Comparison of ENCODE assay signal across 12 cellular contexts in the genomic region with DNA sequence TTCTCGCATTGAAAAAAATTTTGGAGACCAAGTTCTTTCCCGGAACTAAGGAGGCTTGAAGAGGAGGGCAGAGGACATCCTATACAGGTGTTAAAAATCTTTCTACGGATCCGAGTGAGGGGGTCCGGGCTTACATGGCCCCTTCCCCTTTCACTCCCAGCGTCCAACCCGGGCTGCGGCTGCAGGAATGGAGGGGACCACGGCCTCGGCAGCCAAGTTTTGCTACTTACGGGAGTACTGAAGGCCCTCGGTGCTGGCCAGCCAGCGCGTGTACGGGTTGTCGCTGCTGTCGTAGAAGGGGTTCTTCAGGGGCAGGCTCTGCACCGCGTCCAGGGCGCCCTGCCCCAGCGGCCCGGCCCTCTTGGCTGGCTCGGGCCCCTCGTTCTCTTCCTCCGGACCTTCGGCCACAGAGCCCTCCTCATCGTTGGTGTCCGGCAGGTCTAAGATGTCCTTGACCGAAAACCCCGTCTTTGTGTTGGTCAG. TPM values are rescaled to one million over a fixed set of nuclear protein-coding genes. Genes with fewer than 3 reads are reported as not detected.
A peak's percentile ranks its signal among the peaks of the same experiment; 100 is the strongest.
DNase-seq lines count a peak whose midpoint lies in the region; ATAC-seq and TF ChIP-seq lines count a peak whose summit lies in the region.
"Had no signal": no experiment of that assay in that cellular context is flagged by ENCODE, and none has a peak within 500 bp of the region (broad histone marks: within the 10 kb centered on the region; RNA-seq: fewer than 3 reads in every experiment).

No MANE protein-coding gene starts in this region.

- H2BK120ac ChIP-seq in mesendoderm (ENCODE audit: low read depth, low read length): no peak overlapping the region

- TF ChIP-seq CTCF in heart right ventricle (IDR thresholded peaks at IDR 0.05) (no peak), tibial artery (IDR thresholded peaks at IDR 0.05) (no peak), chondrocyte (IDR thresholded peaks at IDR 0.05) (no peak)

- no peak overlapping the region for H3K4ac ChIP-seq in mesendoderm (ENCODE audit: low read depth, low read length)

- H2BK15ac ChIP-seq in mesendoderm (replicated peaks; ENCODE audit: low read depth): no peak overlapping the region

- peak overlapping the region; percentile 42 for H3K4me2 ChIP-seq in mesendoderm (ENCODE audit: low read length)

- H2BK5ac ChIP-seq in mesendoderm (ENCODE audit: low read length): no peak overlapping the region

- no peak overlapping the region for H3K23ac ChIP-seq in mesendoderm (ENCODE audit: low read length)

- no peak for ATAC-seq in heart right ventricle
- ATAC-seq in Right ventricle myocardium inferior: no peak
- no peak for ATAC-seq in GM19328 (IDR thresholded peaks at IDR 0.05; ENCODE audit: unreplicated experiment)
- ATAC-seq in GM21360 (IDR thresholded peaks at IDR 0.05; ENCODE audit: unreplicated experiment): no peak
- ATAC-seq: left lung had no signal

- intact Hi-C loops in heart right ventricle (cut with DNase I): loop anchor here in 1 of 10 donors (10.0 kb wide), 1 partner anchor 62 kb away; no protein-coding TSS in a partner anchor
- intact Hi-C loops in Right ventricle myocardium inferior (cut with DNase I): no loop called here
- intact Hi-C loops in activated T-helper 1 cell treated with anti-CD3 and anti-CD28 coated beads, Interleukin-12 subunit alpha, Interleukin-12 subunit beta, Interleukin-2, Interleukin-4 antibody, amounts not matched to agents 30 ng/mL and 10 ng/mL and 1 ng/mL, durations not matched to agents 14 hours and 24 hours and 36 hours (cut with micrococcal nuclease): loop anchor here (2.0 to 5.0 kb wide), 2 partner anchors 190 to 1069 kb away; a partner anchor contains a TSS
- intact Hi-C loops in tibial artery (cut with DNase I; ENCODE audit: low total_unique reads): no loop called here

- H4K8ac ChIP-seq in mesendoderm (ENCODE audit: low read depth, low read length): no peak overlapping the region

- 1 to 3% methylated on average over 30 of the region's 30 CpGs for WGBS in heart right ventricle, 2 donors
- no CpG with 5 or more reads among the region's 30 CpGs for WGBS in mesendoderm (ENCODE audit: extremely low coverage, insufficient coverage, low lambda C conversion rate)

- H3K27ac Mint-ChIP-seq in activated T-helper 1 cell treated with anti-CD3 and anti-CD28 coated beads, Interleukin-12 subunit alpha, Interleukin-12 subunit beta, Interleukin-2, Interleukin-4 antibody, amounts not matched to agents 30 ng/mL and 10 ng/mL and 1 ng/mL, durations not matched to agents 14 hours and 24 hours and 36 hours: peak overlapping the region; percentile 61
- no peak overlapping the region for H3K27ac Mint-ChIP-seq in chondrocyte (ENCODE audit: unreplicated experiment)

- H3K36me3 ChIP-seq in heart right ventricle: no peaks in the 10 kb centered on the region
- no peaks in the 10 kb centered on the region for H3K36me3 ChIP-seq in mesendoderm (ENCODE audit: control insufficient read depth, insufficient read depth, low read length)
- no peaks in the 10 kb centered on the region for H3K36me3 ChIP-seq in tibial artery
- H3K36me3 ChIP-seq: left lung had no signal

- no peak overlapping the region for H3K4me3 Mint-ChIP-seq in activated T-helper 1 cell treated with anti-CD3 and anti-CD28 coated beads, Interleukin-12 subunit alpha, Interleukin-12 subunit beta, Interleukin-2, Interleukin-4 antibody, amounts not matched to agents 30 ng/mL and 10 ng/mL and 1 ng/mL, durations not matched to agents 14 hours and 24 hours and 36 hours
- H3K4me3 Mint-ChIP-seq in chondrocyte (ENCODE audit: unreplicated experiment): no peak overlapping the region

- H3K36me3 Mint-ChIP-seq in activated T-helper 1 cell treated with anti-CD3 and anti-CD28 coated beads, Interleukin-12 subunit alpha, Interleukin-12 subunit beta, Interleukin-2, Interleukin-4 antibody, amounts not matched to agents 30 ng/mL and 10 ng/mL and 1 ng/mL, durations not matched to agents 14 hours and 24 hours and 36 hours (ENCODE audit: low read depth): peaks cover 7% of the 10 kb centered on the region
- H3K36me3 Mint-ChIP-seq in chondrocyte (ENCODE audit: low read depth): peaks cover 6% of the 10 kb centered on the region

- no peak overlapping the region for H3K18ac ChIP-seq in mesendoderm (ENCODE audit: low read length)

- no peak overlapping the region for H3K56ac ChIP-seq in mesendoderm (ENCODE audit: low read length)

- H3K9me3 ChIP-seq in heart right ventricle (no peaks in the 10 kb centered on the region), tibial artery (no peaks in the 10 kb centered on the region)
- H3K9me3 ChIP-seq: Caco-2, left lung had no signal

- H3K9ac ChIP-seq in mesendoderm (ENCODE audit: low read length): peak overlapping the region; percentile 3

- peaks cover 8% of the 10 kb centered on the region for H3K4me1 Mint-ChIP-seq in activated T-helper 1 cell treated with anti-CD3 and anti-CD28 coated beads, Interleukin-12 subunit alpha, Interleukin-12 subunit beta, Interleukin-2, Interleukin-4 antibody, amounts not matched to agents 30 ng/mL and 10 ng/mL and 1 ng/mL, durations not matched to agents 14 hours and 24 hours and 36 hours (ENCODE audit: low read depth)
- H3K4me1 Mint-ChIP-seq in chondrocyte (ENCODE audit: low read depth): peaks cover 47% of the 10 kb centered on the region

- H3K9me3 Mint-ChIP-seq in activated T-helper 1 cell treated with anti-CD3 and anti-CD28 coated beads, Interleukin-12 subunit alpha, Interleukin-12 subunit beta, Interleukin-2, Interleukin-4 antibody, amounts not matched to agents 30 ng/mL and 10 ng/mL and 1 ng/mL, durations not matched to agents 14 hours and 24 hours and 36 hours: no peaks in the 10 kb centered on the region
- no peaks in the 10 kb centered on the region for H3K9me3 Mint-ChIP-seq in chondrocyte (ENCODE audit: low read depth)

- DNase-seq in heart right ventricle (no peak), Right ventricle myocardium inferior (ENCODE audit: missing footprints) (no peak), mesendoderm (peak; percentile 57), tibial artery (no peak), chondrocyte (ENCODE audit: low spot score) (no peak)
- no peak for DNase-seq in activated T-helper 1 cell treated with anti-CD3 and anti-CD28 coated beads, Interleukin-12 subunit alpha, Interleukin-12 subunit beta, Interleukin-2, Interleukin-4 antibody, amounts not matched to agents 30 ng/mL and 10 ng/mL and 1 ng/mL, durations not matched to agents 14 hours and 24 hours and 36 hours (ENCODE audit: low spot score)
- DNase-seq: activated effector memory CD4-positive, alpha-beta T cell treated with Interleukin-2 at 50 U/mL for 16 hours; Caco-2; NCI-H2227 treated with DMSO at 0.1 percent for 48 hours had no signal

- H3K79me1 ChIP-seq in mesendoderm (ENCODE audit: low read length): no peaks in the 10 kb centered on the region

- peaks cover 16 to 86% (median 56%) of the 10 kb centered on the region in 9 donors for H3K4me1 ChIP-seq in heart right ventricle
- no peaks in the 10 kb centered on the region for H3K4me1 ChIP-seq in mesendoderm (ENCODE audit: control insufficient read depth, low read depth, low read length)
- H3K4me1 ChIP-seq in tibial artery: peaks cover 0 to 81% (median 66%) of the 10 kb centered on the region in 4 donors
- H3K4me1 ChIP-seq: Caco-2 had no signal

- H3K27me3 ChIP-seq in heart right ventricle (peaks cover 49 to 100% (median 100%) of the 10 kb centered on the region in 7 donors), mesendoderm (ENCODE audit: insufficient read depth, low read length, poor library complexity) (peaks cover 74% of the 10 kb centered on the region), tibial artery (peaks cover 0 to 100% of the 10 kb centered on the region in 2 donors)

- H4K5ac ChIP-seq in mesendoderm (ENCODE audit: low read length): no peak overlapping the region

- H3K27ac ChIP-seq in heart right ventricle (no peak overlapping the region), mesendoderm (ENCODE audit: low read depth, low read length) (no peak overlapping the region), tibial artery (no peak overlapping the region)
- H3K27ac ChIP-seq: left lung had no signal

- no peak overlapping the region for H2AK5ac ChIP-seq in mesendoderm (ENCODE audit: low read length)

- H3K4me3 ChIP-seq in heart right ventricle (peak overlapping the region in 8 of 10 donors; percentile 7 to 44 (median 30)), mesendoderm (ENCODE audit: low read length) (no peak overlapping the region), tibial artery (peak overlapping the region; percentile 22 to 43)
- H3K4me3 ChIP-seq: left lung had no signal

- peaks cover 69% of the 10 kb centered on the region for H3K27me3 Mint-ChIP-seq in activated T-helper 1 cell treated with anti-CD3 and anti-CD28 coated beads, Interleukin-12 subunit alpha, Interleukin-12 subunit beta, Interleukin-2, Interleukin-4 antibody, amounts not matched to agents 30 ng/mL and 10 ng/mL and 1 ng/mL, durations not matched to agents 14 hours and 24 hours and 36 hours (ENCODE audit: insufficient read depth)
- peaks cover 73% of the 10 kb centered on the region for H3K27me3 Mint-ChIP-seq in chondrocyte (ENCODE audit: low read depth)

- no peaks in the 10 kb centered on the region for H3K79me2 ChIP-seq in mesendoderm (ENCODE audit: control insufficient read depth, insufficient read depth, low read length)

RNA-seq across cellular contexts. Expression of a gene that starts 0.6 kb away (rescaled TPM):
- total RNA-seq in heart right ventricle: not detected
- not detected for polyA plus RNA-seq in heart right ventricle
- not detected for total RNA-seq in Right ventricle myocardium inferior
- not detected in 2 replicates for total RNA-seq in activated T-helper 1 cell treated with anti-CD3 and anti-CD28 coated beads, Interleukin-12 subunit alpha, Interleukin-12 subunit beta, Interleukin-2, Interleukin-4 antibody, amounts not matched to agents 30 ng/mL and 10 ng/mL and 1 ng/mL, durations not matched to agents 14 hours and 24 hours and 36 hours
- 0.03 TPM for polyA plus RNA-seq in mesendoderm (2013, experiment 1 of 2)
- polyA plus RNA-seq in mesendoderm (2013, experiment 2 of 2): 0.03 TPM
- total RNA-seq in chondrocyte: not detected in 3 replicates
- total RNA-seq: Caco-2, left lung had no signal
